ENCODE assay signal across 26 cellular contexts in genomic region chr1:15734901-15735300, GRCh38. TPM values are rescaled to one million over a fixed set of nuclear protein-coding genes. Genes with fewer than 3 reads are reported as not detected.
A peak's percentile ranks its signal among the peaks of the same experiment; 100 is the strongest.
DNase-seq lines count a peak whose midpoint lies in the region; ATAC-seq and TF ChIP-seq lines count a peak whose summit lies in the region.
"Had no signal": no experiment of that assay in that cellular context is flagged by ENCODE, and none has a peak within 500 bp of the region (broad histone marks: within the 10 kb centered on the region; RNA-seq: fewer than 3 reads in every experiment).

No MANE protein-coding gene starts in this region.

- H3K18ac ChIP-seq in mesenchymal stem cell (ENCODE audit: low read depth in 1 of 2, low read length in 2 of 2): no peak overlapping the region

- H3K23ac ChIP-seq in mesenchymal stem cell (ENCODE audit: low read length in 2 of 2): no peak overlapping the region

- no peak for TF ChIP-seq EP300 in suprapubic skin (IDR thresholded peaks at IDR 0.05)

- H3K27ac ChIP-seq in HEK293 (ENCODE audit: extremely low read depth, low read depth, low read length) (no peak overlapping the region), esophagus squamous epithelium (peak overlapping the region; percentile 50 to 75 (median 68)), mesenchymal stem cell (ENCODE audit: low read length, poor library complexity, severe bottlenecking) (no peak overlapping the region), suprapubic skin (peak overlapping the region; percentile 17)
- H3K27ac ChIP-seq: GM23248, testis, WERI-Rb-1 had no signal

- peak overlapping the region; percentile 32 for H4K8ac ChIP-seq in mesenchymal stem cell (ENCODE audit: low read length)

- no peak for DNase-seq in esophagus squamous epithelium (lab: John Stamatoyannopoulos, UW)
- DNase-seq in mesenchymal stem cell: no peak
- DNase-seq in suprapubic skin (ENCODE audit: low spot score in 2 of 2): no peak
- DNase-seq in HFFc6: no peak
- DNase-seq in activated gamma-delta T cell treated with Interleukin-2 at 50 U/mL for 16 hours: no peak
- DNase-seq in epidermal melanocyte (ENCODE audit: insufficient read length, low spot score): no peak
- DNase-seq: activated CD8-positive, alpha-beta memory T cell treated with anti-CD3 and anti-CD28 coated beads, Interleukin-2, amount 50 U/mL, for 4 hours; CD4-positive, alpha-beta memory T cell; dermis blood vessel endothelial cell; foreskin melanocyte; GM23248; kidney glomerular epithelial cell; NCI-H1694; NCI-H69; SIG-M5; T-cell; testis; WERI-Rb-1 had no signal

- H4K91ac ChIP-seq in mesenchymal stem cell (ENCODE audit: low read length): no peak overlapping the region

- no peak overlapping the region for H3K14ac ChIP-seq in mesenchymal stem cell (ENCODE audit: low read length in 2 of 2)

- no peak overlapping the region for H2BK120ac ChIP-seq in mesenchymal stem cell (ENCODE audit: low read depth, low read length)

- no peak overlapping the region for H3K9ac ChIP-seq in mesenchymal stem cell (ENCODE audit: low read length)
- H3K9ac ChIP-seq: GM23248 had no signal

- H3K36me3 ChIP-seq in HEK293 (ENCODE audit: control insufficient read depth in 2 of 2, insufficient read depth in 1 of 2, low read length in 2 of 2): peaks cover 0 to 54% of the 10 kb centered on the region in 2 experiments; a peak in 1 of 3 replicates
- peaks cover 41 to 54% (median 43%) of the 10 kb centered on the region in 3 donors for H3K36me3 ChIP-seq in esophagus squamous epithelium
- peaks cover 54 to 70% of the 10 kb centered on the region in 2 experiments for H3K36me3 ChIP-seq in mesenchymal stem cell (ENCODE audit: control insufficient read depth in 1 of 2, insufficient read depth in 2 of 2, low read depth in 1 of 2, low read length in 2 of 2)
- H3K36me3 ChIP-seq in suprapubic skin: peaks cover 50% of the 10 kb centered on the region

- intact Hi-C loops in esophagus squamous epithelium (cut with DNase I): no loop called here

- no peak overlapping the region for H3K27ac Mint-ChIP-seq in HFFc6
- H3K27ac Mint-ChIP-seq: mesothelial cell of epicardium, T-cell had no signal

- no peaks in the 10 kb centered on the region for H3K4me1 ChIP-seq in HEK293 (ENCODE audit: control insufficient read depth, insufficient read depth, low read length)
- peaks cover 27 to 62% (median 35%) of the 10 kb centered on the region in 3 donors for H3K4me1 ChIP-seq in esophagus squamous epithelium
- H3K4me1 ChIP-seq in mesenchymal stem cell (ENCODE audit: control insufficient read depth, insufficient read depth, low read depth, low read length): peaks cover 9% of the 10 kb centered on the region
- peaks cover 36% of the 10 kb centered on the region for H3K4me1 ChIP-seq in suprapubic skin
- H3K4me1 ChIP-seq: testis had no signal

- H3K4ac ChIP-seq in mesenchymal stem cell (ENCODE audit: low read depth in 1 of 2, low read length in 2 of 2): no peak overlapping the region

- H3K4me3 ChIP-seq in HEK293 (ENCODE audit: low read depth, low read length) (no peak overlapping the region), esophagus squamous epithelium (no peak overlapping the region), mesenchymal stem cell (ENCODE audit: insufficient read depth in 1 of 2, low read depth in 1 of 2, low read length in 2 of 2) (no peak overlapping the region), suprapubic skin (no peak overlapping the region)
- H3K4me3 ChIP-seq: GM23248, testis had no signal

- H3K36me3 Mint-ChIP-seq in HFFc6 (ENCODE audit: low read depth): no peaks in the 10 kb centered on the region

- H3K4me1 Mint-ChIP-seq in HFFc6 (ENCODE audit: low read depth): no peaks in the 10 kb centered on the region
- H3K4me1 Mint-ChIP-seq: CD4-positive, alpha-beta memory T cell; mesothelial cell of epicardium; neural crest cell; T-cell had no signal

- H2AK5ac ChIP-seq in mesenchymal stem cell (ENCODE audit: low read length, severe bottlenecking): no peak overlapping the region

- H2AFZ ChIP-seq in mesenchymal stem cell (ENCODE audit: low read depth, low read length): no peak overlapping the region
- H2AFZ ChIP-seq: GM23248 had no signal

- H2BK5ac ChIP-seq in mesenchymal stem cell (ENCODE audit: low read depth, low read length, poor library complexity, severe bottlenecking): no peak overlapping the region

- H3K9me3 Mint-ChIP-seq in HFFc6: no peaks in the 10 kb centered on the region
- H3K9me3 Mint-ChIP-seq: mesothelial cell of epicardium, neural crest cell, T-cell had no signal

- ATAC-seq in HG02981 (IDR thresholded peaks at IDR 0.05; ENCODE audit: unreplicated experiment): no peak
- ATAC-seq: T-cell had no signal

- WGBS in esophagus squamous epithelium, 2 donors: 60 to 67% methylated on average over 2 to 4 of the region's 17 CpGs
- 85% methylated on average over 17 of the region's 17 CpGs for WGBS in mesenchymal stem cell
- WGBS in suprapubic skin: 59% methylated on average over 17 of the region's 17 CpGs

- peaks cover 1% of the 10 kb centered on the region for H3K27me3 Mint-ChIP-seq in HFFc6 (ENCODE audit: insufficient read depth)
- H3K27me3 Mint-ChIP-seq: CD4-positive, alpha-beta memory T cell; T-cell had no signal

- CTCF ChIA-PET in HEK293 (lab: Yijun Ruan, JAX): no interaction called here

- no peak for TF ChIP-seq POLR2A in esophagus squamous epithelium (IDR thresholded peaks at IDR 0.05)
- no peak for TF ChIP-seq POLR2A in suprapubic skin (IDR thresholded peaks at IDR 0.05)

- H2BK15ac ChIP-seq in mesenchymal stem cell (ENCODE audit: low read depth, poor library complexity, severe bottlenecking): no peak overlapping the region

- no peak overlapping the region for H3K4me2 ChIP-seq in mesenchymal stem cell (ENCODE audit: low read length, poor library complexity, severe bottlenecking)

- POLR2A ChIA-PET in HEK293 (lab: Yijun Ruan, JAX): no interaction called here

- no peak for TF ChIP-seq CTCF in HEK293 (tag by site-specific recombination; IDR thresholded peaks at IDR 0.05)
- TF ChIP-seq CTCF in esophagus squamous epithelium (IDR thresholded peaks at IDR 0.05): no peak
- TF ChIP-seq CTCF in suprapubic skin (IDR thresholded peaks at IDR 0.05): no peak
- TF ChIP-seq CTCF in HFFc6 (IDR thresholded peaks at IDR 0.05): no peak

- H3K4me3 Mint-ChIP-seq in HFFc6: no peak overlapping the region
- H3K4me3 Mint-ChIP-seq: CD4-positive, alpha-beta memory T cell; mesothelial cell of epicardium; neural crest cell; T-cell had no signal

- H3K9me3 ChIP-seq in HEK293 (ENCODE audit: control insufficient read depth, insufficient read depth, low read depth, low read length) (no peaks in the 10 kb centered on the region), esophagus squamous epithelium (no peaks in the 10 kb centered on the region), mesenchymal stem cell (ENCODE audit: control insufficient read depth, low read length) (no peaks in the 10 kb centered on the region), suprapubic skin (no peaks in the 10 kb centered on the region)
- H3K9me3 ChIP-seq: testis had no signal

- H3K27me3 ChIP-seq in esophagus squamous epithelium: no peaks in the 10 kb centered on the region
- no peaks in the 10 kb centered on the region for H3K27me3 ChIP-seq in mesenchymal stem cell (ENCODE audit: control insufficient read depth in 1 of 2, insufficient read depth in 1 of 2, low read length in 2 of 2)
- H3K27me3 ChIP-seq in suprapubic skin: no peaks in the 10 kb centered on the region
- H3K27me3 ChIP-seq: testis had no signal

- H2BK12ac ChIP-seq in mesenchymal stem cell (ENCODE audit: low read length in 2 of 2): no peak overlapping the region

- H3K79me1 ChIP-seq in mesenchymal stem cell (replicated peaks; ENCODE audit: low read length, poor library complexity, severe bottlenecking): no peaks in the 10 kb centered on the region

TF ChIP-seq in HEK293, 187 proteins besides CTCF, POLR2A, EP300 and RAD21 (continues in another document):
- 0 out of 2 replicates have a peak, but pooled peaks have one; percentile 19 for TF ChIP-seq BCL11B (tag by site-specific recombination; IDR thresholded peaks at IDR 0.05; ENCODE audit: low read depth)
- TF ChIP-seq AEBP2 (tag by site-specific recombination; IDR thresholded peaks at IDR 0.05; ENCODE audit: borderline replicate concordance): no peak

RNA-seq across cellular contexts. Expression of gene SLC25A34, which starts 1.2 kb away (rescaled TPM):
- total RNA-seq in esophagus squamous epithelium: 1 to 10 TPM in 2 of 4 donors, under 1 TPM in 2; 0.44 to 1.1 (median 0.83) TPM
- polyA plus RNA-seq in mesenchymal stem cell (2013, experiment 1 of 2): 0.32 TPM
- 0.27 TPM for polyA plus RNA-seq in mesenchymal stem cell (2013, experiment 2 of 2)
- total RNA-seq in suprapubic skin: 1 to 10 TPM; 1.3 to 4.3 (median 2.4) TPM
- under 1 TPM; 0.26 to 0.68 (median 0.43) TPM for total RNA-seq in HFFc6 (2021; fragmentation: NEBNext Ultra II Directional; extraction: Animal tissue kit (Norgen Biotek cat#: 25700))

RNA-seq across cellular contexts. Expression of gene TMEM82, which starts 7.4 kb away (rescaled TPM):
- total RNA-seq in esophagus squamous epithelium (not detected), suprapubic skin (not detected)
- not detected for polyA plus RNA-seq in mesenchymal stem cell (2013, experiment 1 of 2)
- not detected for polyA plus RNA-seq in mesenchymal stem cell (2013, experiment 2 of 2)
- not detected for total RNA-seq in HFFc6 (2021; fragmentation: NEBNext Ultra II Directional; extraction: Animal tissue kit (Norgen Biotek cat#: 25700))
- total RNA-seq: bronchial epithelial cell; CD4-positive, alpha-beta memory T cell; dermis blood vessel endothelial cell; epithelial cell of proximal tubule; GM23248; mesothelial cell of epicardium; neural crest cell; OCI-LY7; renal cortical epithelial cell; T-cell; testis had no signal
- polyA plus RNA-seq: CD4-positive, alpha-beta memory T cell; GM23248 had no signal

RNA-seq across cellular contexts. Expression of gene FBLIM1, which starts 23.7 kb away (rescaled TPM):
- total RNA-seq in esophagus squamous epithelium (10 to 100 TPM; 28.2 to 46.0 (median 29.4) TPM), suprapubic skin (10 to 100 TPM; 24.7 to 43.0 (median 27.4) TPM)
- 112 TPM for polyA plus RNA-seq in mesenchymal stem cell (2013, experiment 1 of 2)
- polyA plus RNA-seq in mesenchymal stem cell (2013, experiment 2 of 2): 108 TPM
- total RNA-seq in HFFc6 (2021; fragmentation: NEBNext Ultra II Directional; extraction: Animal tissue kit (Norgen Biotek cat#: 25700)): 100 to 1,000 TPM in 4 of 6 experiments, 10 to 100 TPM in 2; 98.4 to 127 (median 110) TPM
- total RNA-seq: CD4-positive, alpha-beta memory T cell; OCI-LY7 had no signal
- polyA plus RNA-seq: CD4-positive, alpha-beta memory T cell had no signal

RNA-seq across cellular contexts. Expression of gene PLEKHM2, which starts 50.8 kb away (rescaled TPM):
- 10 to 100 TPM; 34.6 to 57.9 (median 42.4) TPM for total RNA-seq in esophagus squamous epithelium
- 54.6 TPM for polyA plus RNA-seq in mesenchymal stem cell (2013, experiment 1 of 2)
- polyA plus RNA-seq in mesenchymal stem cell (2013, experiment 2 of 2): 54.8 TPM
- total RNA-seq in suprapubic skin: 10 to 100 TPM; 51.3 to 61.6 (median 55.2) TPM
- total RNA-seq in HFFc6 (2021; fragmentation: NEBNext Ultra II Directional; extraction: Animal tissue kit (Norgen Biotek cat#: 25700)): 10 to 100 TPM; 61.5 to 70.5 (median 66.0) TPM

Comparison
In these comparisons a context has a peak if more than half of its experiments do, and no peak if none do; other contexts are left out.
1. H3K27ac ChIP-seq: peak in esophagus squamous epithelium (4 of 4) and suprapubic skin (single experiment); none in HEK293 (single experiment) and mesenchymal stem cell (single experiment).